In the genomic region with DNA sequence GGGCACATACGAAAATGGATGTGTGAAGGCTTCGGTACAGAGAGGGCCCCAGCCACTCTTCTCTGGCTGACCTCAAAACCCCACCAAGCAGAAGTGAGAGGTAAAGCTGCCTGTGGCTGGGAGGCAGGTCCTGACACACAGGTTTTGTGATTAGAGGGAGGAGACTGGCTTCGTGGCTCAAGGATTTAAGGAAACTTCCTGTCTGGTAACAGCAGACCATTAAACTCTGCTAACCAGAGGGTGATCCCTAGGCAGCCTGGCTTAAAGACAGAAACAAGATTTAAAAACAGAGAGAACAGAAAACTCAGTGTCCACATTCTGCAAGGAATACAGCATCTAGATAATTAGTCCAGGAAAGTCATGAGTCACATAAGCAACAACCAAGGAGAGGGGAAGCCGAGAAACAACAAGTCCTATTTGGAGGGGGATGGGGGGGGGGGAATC, we compare ENCODE assay signal across 11 cellular contexts.
A peak's percentile ranks its signal among the peaks of the same experiment; 100 is the strongest.
DNase-seq lines count a peak whose midpoint lies in the region; ATAC-seq, FAIRE-seq and TF ChIP-seq lines count a peak whose summit lies in the region.
"Had no signal": no experiment of that assay in that cellular context is flagged by ENCODE, and none has a peak within 500 bp of the region (broad histone marks: within the 10 kb centered on the region; RNA-seq: fewer than 3 reads in every experiment).

No MANE protein-coding gene starts in this region.

- H3K36me3 ChIP-seq in mucosa of descending colon (ENCODE audit: low read depth) = no peaks in the 10 kb centered on the region
- H3K36me3 ChIP-seq: ovary had no signal

- intact Hi-C loops in mucosa of descending colon (cut with DNase I, micrococcal nuclease) = no loop called here

- no peak for FAIRE-seq in HTR-8/SVneo (lab: Jason Lieb, UNC)

- ATAC-seq in GM18868 (IDR thresholded peaks at IDR 0.05; ENCODE audit: unreplicated experiment) (peak; percentile 91), GM21619 (IDR thresholded peaks at IDR 0.05; ENCODE audit: unreplicated experiment) (peak; percentile 84), HG03565 (IDR thresholded peaks at IDR 0.05; ENCODE audit: unreplicated experiment) (peak; percentile 74), mucosa of descending colon (peak; percentile 9), GM18520 (IDR thresholded peaks at IDR 0.05; ENCODE audit: unreplicated experiment) (no peak)

- no peaks in the 10 kb centered on the region for H3K4me1 ChIP-seq in mucosa of descending colon (ENCODE audit: low read depth)

- peaks cover 16% of the 10 kb centered on the region for H3K9me3 ChIP-seq in mucosa of descending colon
- H3K9me3 ChIP-seq: ovary had no signal

- no peak for TF ChIP-seq CTCF in mucosa of descending colon (IDR thresholded peaks at IDR 0.05)

- no peak overlapping the region for H3K4me3 ChIP-seq in mucosa of descending colon
- H3K4me3 ChIP-seq: ovary had no signal

- DNase-seq in mucosa of descending colon (no peak), HTR-8/SVneo (ENCODE audit: insufficient read length, low spot score) (no peak), SIG-M5 treated with dmso at 0.1 percent for 504 hours (lab: John Stamatoyannopoulos, UW; ENCODE audit: unreplicated experiment) (no peak)
- no peak for DNase-seq in stimulated activated CD4-positive, alpha-beta T cell treated with anti-CD3 and anti-CD28 coated beads, Interleukin-4, amount 100 ng/mL, for 24 hours
- DNase-seq: NCI-H526 treated with DMSO at 0.1 percent for 48 hours, T-helper 2 cell had no signal
